ENCODE assay signal across 23 cellular contexts in genomic region chr17:55072910-55073309, GRCh38.
A peak's percentile ranks its signal among the peaks of the same experiment; 100 is the strongest.
DNase-seq lines count a peak whose midpoint lies in the region; ATAC-seq, FAIRE-seq and TF ChIP-seq lines count a peak whose summit lies in the region.
"Had no signal": no experiment of that assay in that cellular context is flagged by ENCODE, and none has a peak within 500 bp of the region (broad histone marks: within the 10 kb centered on the region; RNA-seq: fewer than 3 reads in every experiment).

No MANE protein-coding gene starts in this region.

- no peak for TF ChIP-seq CTCF in chondrocyte (IDR thresholded peaks at IDR 0.05)

- no peaks in the 10 kb centered on the region for H3K9me3 Mint-ChIP-seq in activated CD4-positive, alpha-beta memory T cell treated with anti-CD3 and anti-CD28 coated beads for 36 hours
- no peaks in the 10 kb centered on the region for H3K9me3 Mint-ChIP-seq in activated CD4-positive, alpha-beta memory T cell treated with anti-CD3 and anti-CD28 coated beads, Interleukin-2, amount 10 ng/mL, durations not matched to agents 7 days and 5 days
- no peaks in the 10 kb centered on the region for H3K9me3 Mint-ChIP-seq in naive thymus-derived CD4-positive, alpha-beta T cell
- peaks cover 4% of the 10 kb centered on the region for H3K9me3 Mint-ChIP-seq in chondrocyte (ENCODE audit: low read depth)
- H3K9me3 Mint-ChIP-seq: brain; natural killer cell; T-helper 2 cell treated with Interferon-gamma antibody and Interleukin-4, amounts not matched to agents 5 μg/mL and 100 μg/mL, for 36 hours had no signal

- no peaks in the 10 kb centered on the region for H3K9me3 ChIP-seq in effector memory CD4-positive, alpha-beta T cell (ENCODE audit: control insufficient read depth, low read length)
- H3K9me3 ChIP-seq in naive thymus-derived CD4-positive, alpha-beta T cell (ENCODE audit: control insufficient read depth in 2 of 3, low read length in 3 of 3): no peaks in the 10 kb centered on the region
- H3K9me3 ChIP-seq: BE2C, colonic mucosa, sigmoid colon, vagina had no signal

- H3K27me3 ChIP-seq in effector memory CD4-positive, alpha-beta T cell (replicated peaks; ENCODE audit: control insufficient read depth, insufficient read depth, low read length, poor library complexity, severe bottlenecking): no peaks in the 10 kb centered on the region
- H3K27me3 ChIP-seq in naive thymus-derived CD4-positive, alpha-beta T cell (ENCODE audit: control insufficient read depth in 2 of 2, insufficient read depth in 2 of 2, low read length in 2 of 2): no peaks in the 10 kb centered on the region
- H3K27me3 ChIP-seq: BE2C, colonic mucosa, sigmoid colon, vagina had no signal

- peak; percentile 59 for ATAC-seq in naive thymus-derived CD4-positive, alpha-beta T cell
- no peak for ATAC-seq in GM19035 (IDR thresholded peaks at IDR 0.05; ENCODE audit: unreplicated experiment)
- ATAC-seq: natural killer cell had no signal

- H3K4me1 ChIP-seq in effector memory CD4-positive, alpha-beta T cell (ENCODE audit: control insufficient read depth, insufficient read depth, low read length, poor library complexity, severe bottlenecking): peaks cover 8% of the 10 kb centered on the region
- no peaks in the 10 kb centered on the region for H3K4me1 ChIP-seq in naive thymus-derived CD4-positive, alpha-beta T cell (ENCODE audit: control insufficient read depth in 2 of 2, insufficient read depth in 2 of 2, low read length in 2 of 2)
- H3K4me1 ChIP-seq: BE2C, colonic mucosa, parathyroid adenoma, sigmoid colon, vagina had no signal

- H3K36me3 Mint-ChIP-seq in activated CD4-positive, alpha-beta memory T cell treated with anti-CD3 and anti-CD28 coated beads for 36 hours: no peaks in the 10 kb centered on the region
- no peaks in the 10 kb centered on the region for H3K36me3 Mint-ChIP-seq in activated CD4-positive, alpha-beta memory T cell treated with anti-CD3 and anti-CD28 coated beads, Interleukin-2, amount 10 ng/mL, durations not matched to agents 7 days and 5 days (ENCODE audit: low read depth)
- peaks cover 1 to 27% (median 18%) of the 10 kb centered on the region in 5 donors for H3K36me3 Mint-ChIP-seq in naive thymus-derived CD4-positive, alpha-beta T cell
- H3K36me3 Mint-ChIP-seq in chondrocyte (ENCODE audit: low read depth): peaks cover 3% of the 10 kb centered on the region
- H3K36me3 Mint-ChIP-seq: natural killer cell had no signal

- intact Hi-C loops in activated CD4-positive, alpha-beta memory T cell treated with anti-CD3 and anti-CD28 coated beads for 36 hours (cut with micrococcal nuclease): loop anchor here (1.0 to 5.0 kb wide), 2 partner anchors 17 to 164 kb away; no protein-coding TSS in a partner anchor
- intact Hi-C loops in naive thymus-derived CD4-positive, alpha-beta T cell (cut with micrococcal nuclease): no loop called here

- H3K36me3 ChIP-seq in effector memory CD4-positive, alpha-beta T cell (ENCODE audit: control insufficient read depth, insufficient read depth, low read length): no peaks in the 10 kb centered on the region
- no peaks in the 10 kb centered on the region for H3K36me3 ChIP-seq in naive thymus-derived CD4-positive, alpha-beta T cell (ENCODE audit: control insufficient read depth in 2 of 3, insufficient read depth in 3 of 3, low read length in 3 of 3)
- H3K36me3 ChIP-seq: BE2C, colonic mucosa, vagina, WERI-Rb-1 had no signal

- H3K4me3 ChIP-seq in effector memory CD4-positive, alpha-beta T cell (ENCODE audit: insufficient read depth, low read depth, low read length, poor library complexity, severe bottlenecking): no peak overlapping the region
- no peak overlapping the region for H3K4me3 ChIP-seq in naive thymus-derived CD4-positive, alpha-beta T cell (ENCODE audit: low read length)
- H3K4me3 ChIP-seq: colonic mucosa, sigmoid colon, vagina had no signal

- no peak overlapping the region for H3K4me3 Mint-ChIP-seq in activated CD4-positive, alpha-beta memory T cell treated with anti-CD3 and anti-CD28 coated beads for 36 hours
- no peak overlapping the region for H3K4me3 Mint-ChIP-seq in activated CD4-positive, alpha-beta memory T cell treated with anti-CD3 and anti-CD28 coated beads, Interleukin-2, amount 10 ng/mL, durations not matched to agents 7 days and 5 days
- no peak overlapping the region for H3K4me3 Mint-ChIP-seq in naive thymus-derived CD4-positive, alpha-beta T cell
- no peak overlapping the region for H3K4me3 Mint-ChIP-seq in chondrocyte (ENCODE audit: unreplicated experiment)
- H3K4me3 Mint-ChIP-seq: natural killer cell; T-helper 2 cell treated with Interferon-gamma antibody and Interleukin-4, amounts not matched to agents 5 μg/mL and 100 μg/mL, for 36 hours had no signal

- CTCF ChIA-PET in activated CD4-positive, alpha-beta memory T cell treated with anti-CD3 and anti-CD28 coated beads for 36 hours (lab: Charles Lee): interaction anchor here (0.6 kb wide), 1 partner anchor 272 kb away, joined by 3 read pairs; no protein-coding TSS in a partner anchor
- CTCF ChIA-PET in activated CD4-positive, alpha-beta memory T cell treated with anti-CD3 and anti-CD28 coated beads, Interleukin-2, amount 10 ng/mL, durations not matched to agents 7 days and 5 days (lab: Charles Lee): no interaction called here
- CTCF ChIA-PET in naive thymus-derived CD4-positive, alpha-beta T cell (lab: Charles Lee): no interaction called here

- peak overlapping the region; percentile 56 for H3K27ac Mint-ChIP-seq in activated CD4-positive, alpha-beta memory T cell treated with anti-CD3 and anti-CD28 coated beads for 36 hours
- no peak overlapping the region for H3K27ac Mint-ChIP-seq in activated CD4-positive, alpha-beta memory T cell treated with anti-CD3 and anti-CD28 coated beads, Interleukin-2, amount 10 ng/mL, durations not matched to agents 7 days and 5 days
- H3K27ac Mint-ChIP-seq in naive thymus-derived CD4-positive, alpha-beta T cell: peak overlapping the region in 1 of 9 donors; percentile 72
- H3K27ac Mint-ChIP-seq in chondrocyte (ENCODE audit: unreplicated experiment): no peak overlapping the region
- H3K27ac Mint-ChIP-seq: natural killer cell; T-helper 2 cell treated with Interferon-gamma antibody and Interleukin-4, amounts not matched to agents 5 μg/mL and 100 μg/mL, for 36 hours had no signal

- no peak for DNase-seq in activated CD4-positive, alpha-beta memory T cell treated with anti-CD3 and anti-CD28 coated beads for 36 hours
- no peak for DNase-seq in activated CD4-positive, alpha-beta memory T cell treated with anti-CD3 and anti-CD28 coated beads, Interleukin-2, amount 10 ng/mL, durations not matched to agents 7 days and 5 days
- DNase-seq in HTR-8/SVneo (ENCODE audit: insufficient read length, low spot score) (no peak), glomerular visceral epithelial cell (ENCODE audit: extremely low spot score) (no peak), chondrocyte (ENCODE audit: low spot score) (no peak)
- peak in 1 of 3 donors; percentile 1 for DNase-seq in effector memory CD4-positive, alpha-beta T cell
- DNase-seq in naive thymus-derived CD4-positive, alpha-beta T cell: no peak
- DNase-seq: BE2C, colonic mucosa, kidney glomerular epithelial cell, mesendoderm, natural killer cell, NCI-H1048, NCI-H1930, sigmoid colon, WERI-Rb-1 had no signal

- FAIRE-seq in HTR-8/SVneo (lab: Jason Lieb, UNC): peak; percentile 48
- FAIRE-seq: A204.1, RCC 7860 had no signal

- H3K4me1 Mint-ChIP-seq in activated CD4-positive, alpha-beta memory T cell treated with anti-CD3 and anti-CD28 coated beads for 36 hours (ENCODE audit: low read depth): peaks cover 13% of the 10 kb centered on the region
- peaks cover 11% of the 10 kb centered on the region for H3K4me1 Mint-ChIP-seq in activated CD4-positive, alpha-beta memory T cell treated with anti-CD3 and anti-CD28 coated beads, Interleukin-2, amount 10 ng/mL, durations not matched to agents 7 days and 5 days
- H3K4me1 Mint-ChIP-seq in naive thymus-derived CD4-positive, alpha-beta T cell: peaks cover 0 to 6% (median 0%) of the 10 kb centered on the region in 7 donors
- H3K4me1 Mint-ChIP-seq in chondrocyte (ENCODE audit: low read depth): no peaks in the 10 kb centered on the region
- H3K4me1 Mint-ChIP-seq: natural killer cell had no signal

- POLR2A ChIA-PET in activated CD4-positive, alpha-beta memory T cell treated with anti-CD3 and anti-CD28 coated beads for 36 hours (lab: Charles Lee): no interaction called here
- POLR2A ChIA-PET in activated CD4-positive, alpha-beta memory T cell treated with anti-CD3 and anti-CD28 coated beads, Interleukin-2, amount 10 ng/mL, durations not matched to agents 7 days and 5 days (lab: Charles Lee): no interaction called here
- POLR2A ChIA-PET in naive thymus-derived CD4-positive, alpha-beta T cell (lab: Charles Lee): no interaction called here

- H3K27me3 Mint-ChIP-seq in activated CD4-positive, alpha-beta memory T cell treated with anti-CD3 and anti-CD28 coated beads for 36 hours: no peaks in the 10 kb centered on the region
- H3K27me3 Mint-ChIP-seq in activated CD4-positive, alpha-beta memory T cell treated with anti-CD3 and anti-CD28 coated beads, Interleukin-2, amount 10 ng/mL, durations not matched to agents 7 days and 5 days: no peaks in the 10 kb centered on the region
- H3K27me3 Mint-ChIP-seq in naive thymus-derived CD4-positive, alpha-beta T cell: no peaks in the 10 kb centered on the region
- H3K27me3 Mint-ChIP-seq in chondrocyte (ENCODE audit: low read depth): no peaks in the 10 kb centered on the region

- H3K27ac ChIP-seq in effector memory CD4-positive, alpha-beta T cell (ENCODE audit: insufficient read depth, low read length, poor library complexity, severe bottlenecking): peak overlapping the region; percentile 83
- H3K27ac ChIP-seq in naive thymus-derived CD4-positive, alpha-beta T cell (ENCODE audit: low read depth, low read length): no peak overlapping the region
- H3K27ac ChIP-seq: colonic mucosa, parathyroid adenoma, sigmoid colon, vagina, WERI-Rb-1 had no signal
